Comparison of ENCODE assay signal across 19 cellular contexts in the genomic region with DNA sequence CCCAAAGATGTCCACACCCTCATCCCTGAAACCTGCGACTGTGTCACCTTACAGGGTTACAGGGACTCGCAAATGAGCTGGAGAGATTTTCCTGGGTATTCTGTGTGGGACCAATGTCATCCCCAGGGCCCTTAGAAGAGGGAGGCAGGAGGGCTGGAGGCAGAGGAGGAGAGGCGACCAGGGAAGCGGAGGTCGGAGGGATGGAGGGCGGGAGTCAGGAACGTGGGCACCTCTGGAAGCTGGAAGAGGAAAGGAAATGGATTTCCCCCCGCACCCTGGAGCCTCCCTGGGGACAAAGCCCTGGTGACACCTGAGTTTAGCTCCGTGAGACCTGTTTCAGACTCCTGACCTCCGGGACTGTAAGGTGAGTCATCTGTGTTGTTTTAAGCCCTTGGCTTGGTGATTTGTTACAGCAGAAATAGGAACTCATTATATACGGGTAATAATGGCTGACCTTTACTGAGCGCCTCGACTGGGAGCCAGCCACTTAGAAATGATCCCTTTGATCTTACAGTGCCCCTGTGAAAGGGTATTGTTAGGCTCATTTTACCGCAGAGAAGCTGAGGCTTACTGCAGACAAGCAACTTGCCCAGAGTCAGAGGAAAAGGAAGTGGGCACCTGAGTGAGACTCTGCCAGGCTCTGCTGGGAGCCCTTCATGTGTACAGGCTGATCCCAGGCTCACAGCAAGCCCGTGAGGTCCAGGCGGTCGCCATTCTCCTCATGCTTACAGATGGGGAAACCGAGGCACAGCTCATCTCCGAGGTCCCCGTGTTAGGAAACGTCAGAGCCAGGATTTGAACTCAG. TPM values are rescaled to one million over a fixed set of nuclear protein-coding genes. Genes with fewer than 3 reads are reported as not detected.
DNase-seq lines count a peak whose midpoint lies in the region; ATAC-seq, FAIRE-seq and TF ChIP-seq lines count a peak whose summit lies in the region.
"Had no signal": no experiment of that assay in that cellular context is flagged by ENCODE, and none has a peak within 500 bp of the region (broad histone marks: within the 10 kb centered on the region; RNA-seq: fewer than 3 reads in every experiment).

No MANE protein-coding gene starts in this region.

- DNase-seq in DMS153 treated with DMSO at 0.1 percent for 48 hours (lab: John Stamatoyannopoulos, UW; ENCODE audit: unreplicated experiment) (peak; percentile 51), bronchial epithelial cell (ENCODE audit: low read depth) (peak; percentile 50), mesenchymal stem cell (no peak), 8988T (no peak), T-cell (no peak)
- no peak for DNase-seq in activated naive CD4-positive, alpha-beta T cell treated with anti-CD3 and anti-CD28 coated beads, Interleukin-2, amount 10 ng/mL, durations not matched to agents 7 days and 5 days
- DNase-seq: DMS79, GOT3, HFFc6, KBM-7, NCI-H2029, NCI-H2227 treated with DMSO at 0.1 percent for 48 hours, NCI-H526 treated with DMSO at 0.1 percent for 48 hours, PC-9 had no signal

- no peak overlapping the region for H2BK12ac ChIP-seq in mesenchymal stem cell (ENCODE audit: low read length in 2 of 2)

- H3K4me2 ChIP-seq in Loucy (ENCODE audit: low read depth, low read length, poor library complexity, severe bottlenecking) (peak overlapping the region; percentile 69), mesenchymal stem cell (ENCODE audit: low read length, poor library complexity, severe bottlenecking) (no peak overlapping the region)
- H3K4me2 ChIP-seq: PC-9 had no signal

- no peaks in the 10 kb centered on the region for H4K20me1 ChIP-seq in Loucy (ENCODE audit: insufficient read depth, low read length, poor library complexity, severe bottlenecking)

- no peak overlapping the region for H3K27ac ChIP-seq in mesenchymal stem cell (ENCODE audit: low read length, poor library complexity, severe bottlenecking)
- H3K27ac ChIP-seq: PC-9 had no signal

- H3K4me3 Mint-ChIP-seq in T-cell, result no peak overlapping the region
- no peak overlapping the region for H3K4me3 Mint-ChIP-seq in activated naive CD4-positive, alpha-beta T cell treated with anti-CD3 and anti-CD28 coated beads, Interleukin-2, amount 10 ng/mL, durations not matched to agents 7 days and 5 days
- H3K4me3 Mint-ChIP-seq: HFFc6 had no signal

- H2BK120ac ChIP-seq in mesenchymal stem cell (ENCODE audit: low read depth, low read length), result no peak overlapping the region

- H2BK5ac ChIP-seq in mesenchymal stem cell (ENCODE audit: low read depth, low read length, poor library complexity, severe bottlenecking), result peak overlapping the region; percentile 25

- ATAC-seq in T-cell (replicated peaks in 1 of 4) (no peak), GM21390 (IDR thresholded peaks at IDR 0.05; ENCODE audit: unreplicated experiment) (no peak)

- H3K79me1 ChIP-seq in mesenchymal stem cell (replicated peaks; ENCODE audit: low read length, poor library complexity, severe bottlenecking), result no peaks in the 10 kb centered on the region

- no peak overlapping the region for H4K8ac ChIP-seq in mesenchymal stem cell (ENCODE audit: low read length)

- WGBS in mesenchymal stem cell, result 69% methylated on average over 21 of the region's 21 CpGs

- peaks cover 0 to 4% (median 2%) of the 10 kb centered on the region in 3 donors for H3K4me1 Mint-ChIP-seq in T-cell
- H3K4me1 Mint-ChIP-seq in activated naive CD4-positive, alpha-beta T cell treated with anti-CD3 and anti-CD28 coated beads, Interleukin-2, amount 10 ng/mL, durations not matched to agents 7 days and 5 days, result no peaks in the 10 kb centered on the region

- H3K4ac ChIP-seq in mesenchymal stem cell (ENCODE audit: low read depth in 1 of 2, low read length in 2 of 2), result no peak overlapping the region

- H3K9me3 ChIP-seq in Loucy (ENCODE audit: insufficient read depth, low read depth, low read length), result no peaks in the 10 kb centered on the region
- H3K9me3 ChIP-seq in mesenchymal stem cell (ENCODE audit: control insufficient read depth, low read length), result no peaks in the 10 kb centered on the region

- no peak for FAIRE-seq in bronchial epithelial cell (lab: Jason Lieb, UNC)

- no peak overlapping the region for H3K9ac ChIP-seq in Loucy (ENCODE audit: low read depth, low read length, poor library complexity, severe bottlenecking)
- no peak overlapping the region for H3K9ac ChIP-seq in mesenchymal stem cell (ENCODE audit: low read length)

- H3K36me3 Mint-ChIP-seq in T-cell, result no peaks in the 10 kb centered on the region
- H3K36me3 Mint-ChIP-seq in activated naive CD4-positive, alpha-beta T cell treated with anti-CD3 and anti-CD28 coated beads, Interleukin-2, amount 10 ng/mL, durations not matched to agents 7 days and 5 days, result no peaks in the 10 kb centered on the region

- H3K4me3 ChIP-seq in Loucy (ENCODE audit: low read length, poor library complexity, severe bottlenecking) (no peak overlapping the region), bronchial epithelial cell (ENCODE audit: low read depth, low read length) (no peak overlapping the region), mesenchymal stem cell (ENCODE audit: insufficient read depth in 1 of 2, low read depth in 1 of 2, low read length in 2 of 2) (no peak overlapping the region)
- H3K4me3 ChIP-seq: PC-9 had no signal

- H4K91ac ChIP-seq in mesenchymal stem cell (ENCODE audit: low read length), result no peak overlapping the region

- H3K27me3 ChIP-seq in Loucy (ENCODE audit: insufficient read depth, low read length, poor library complexity, severe bottlenecking) (no peaks in the 10 kb centered on the region), bronchial epithelial cell (ENCODE audit: control insufficient read depth, insufficient read depth, low read length) (no peaks in the 10 kb centered on the region), mesenchymal stem cell (ENCODE audit: control insufficient read depth in 1 of 2, insufficient read depth in 1 of 2, low read length in 2 of 2) (peaks cover 0 to 42% of the 10 kb centered on the region in 2 experiments)

- H2AFZ ChIP-seq in Loucy (ENCODE audit: low read length), result no peak overlapping the region
- no peak overlapping the region for H2AFZ ChIP-seq in mesenchymal stem cell (ENCODE audit: low read depth, low read length)
- H2AFZ ChIP-seq: PC-9 had no signal

- POLR2A ChIA-PET in T-cell (lab: Charles Lee), result no interaction called here

- no peaks in the 10 kb centered on the region for H3K9me2 ChIP-seq in Loucy (replicated peaks; ENCODE audit: low read depth, low read length)

- no peak overlapping the region for H3K23ac ChIP-seq in mesenchymal stem cell (ENCODE audit: low read length in 2 of 2)

- no peaks in the 10 kb centered on the region for H3F3A ChIP-seq in Loucy (ENCODE audit: low read depth)

- no peaks in the 10 kb centered on the region for H3K36me3 ChIP-seq in Loucy (ENCODE audit: insufficient read depth, low read length)
- no peaks in the 10 kb centered on the region for H3K36me3 ChIP-seq in bronchial epithelial cell (ENCODE audit: control insufficient read depth, insufficient read depth, low read length)
- H3K36me3 ChIP-seq in mesenchymal stem cell (ENCODE audit: control insufficient read depth in 1 of 2, insufficient read depth in 2 of 2, low read depth in 1 of 2, low read length in 2 of 2), result no peaks in the 10 kb centered on the region

- no peak overlapping the region for H3K14ac ChIP-seq in mesenchymal stem cell (ENCODE audit: low read length in 2 of 2)

- H3K27ac Mint-ChIP-seq in T-cell, result no peak overlapping the region
- no peak overlapping the region for H3K27ac Mint-ChIP-seq in activated naive CD4-positive, alpha-beta T cell treated with anti-CD3 and anti-CD28 coated beads, Interleukin-2, amount 10 ng/mL, durations not matched to agents 7 days and 5 days
- H3K27ac Mint-ChIP-seq: HFFc6 had no signal

- TF ChIP-seq CTCF in Loucy (conservative IDR thresholded peaks at IDR 0.05; ENCODE audit: low read length) (no peak), bronchial epithelial cell (IDR thresholded peaks at IDR 0.05; ENCODE audit: insufficient read depth, low read length, severe bottlenecking) (no peak)

- CTCF ChIA-PET in T-cell (lab: Charles Lee), result no interaction called here
- CTCF ChIA-PET in activated naive CD4-positive, alpha-beta T cell treated with anti-CD3 and anti-CD28 coated beads, Interleukin-2, amount 10 ng/mL, durations not matched to agents 7 days and 5 days (lab: Charles Lee), result interaction anchor here (1.2 kb wide), 1 partner anchor 12 kb away, joined by 3 read pairs; no protein-coding TSS in a partner anchor

- H3K9me3 Mint-ChIP-seq in T-cell, result peaks cover 0 to 9% (median 2%) of the 10 kb centered on the region in 3 donors
- peaks cover 8% of the 10 kb centered on the region for H3K9me3 Mint-ChIP-seq in activated naive CD4-positive, alpha-beta T cell treated with anti-CD3 and anti-CD28 coated beads, Interleukin-2, amount 10 ng/mL, durations not matched to agents 7 days and 5 days

- peaks cover 3 to 10% of the 10 kb centered on the region in 2 donors for H3K27me3 Mint-ChIP-seq in T-cell
- H3K27me3 Mint-ChIP-seq in activated naive CD4-positive, alpha-beta T cell treated with anti-CD3 and anti-CD28 coated beads, Interleukin-2, amount 10 ng/mL, durations not matched to agents 7 days and 5 days, result peaks cover 13% of the 10 kb centered on the region

- H3K4me1 ChIP-seq in Loucy (ENCODE audit: insufficient read depth, low read length, poor library complexity, severe bottlenecking) (peaks cover 15% of the 10 kb centered on the region), mesenchymal stem cell (ENCODE audit: control insufficient read depth, insufficient read depth, low read depth, low read length) (no peaks in the 10 kb centered on the region)

- H2BK15ac ChIP-seq in mesenchymal stem cell (ENCODE audit: low read depth, poor library complexity, severe bottlenecking), result no peak overlapping the region

- H3K79me2 ChIP-seq in Loucy (ENCODE audit: insufficient read depth, low read length), result no peaks in the 10 kb centered on the region

- no peak overlapping the region for H3K18ac ChIP-seq in mesenchymal stem cell (ENCODE audit: low read depth in 1 of 2, low read length in 2 of 2)

- no peak overlapping the region for H2AK5ac ChIP-seq in mesenchymal stem cell (ENCODE audit: low read length, severe bottlenecking)

RNA-seq across cellular contexts. Expression of a gene that starts 29.2 kb away (rescaled TPM):
- 0.26 and 0.77 TPM in 2 replicates for total RNA-seq in bronchial epithelial cell
- 0.15 TPM for polyA plus RNA-seq in mesenchymal stem cell (2013, experiment 1 of 2)
- 0.11 TPM for polyA plus RNA-seq in mesenchymal stem cell (2013, experiment 2 of 2)
- total RNA-seq in T-cell, result not detected
- total RNA-seq: HFFc6; PC-9; T-helper 1 cell treated with Interleukin-12 subunit alpha and Interleukin-12 subunit beta and Interleukin-4 antibody, amounts not matched to agents 30 ng/mL and 1 ng/mL, for 36 hours had no signal
- polyA plus RNA-seq: AG04450, BJ had no signal

Comparison
In these comparisons a context has a peak if more than half of its experiments do, and no peak if none do; other contexts are left out.
1. DNase-seq: peak in DMS153 treated with DMSO at 0.1 percent for 48 hours (single experiment) and bronchial epithelial cell (single experiment); none in mesenchymal stem cell (single experiment), 8988T (single experiment), T-cell (0 of 34) and activated naive CD4-positive, alpha-beta T cell treated with anti-CD3 and anti-CD28 coated beads, Interleukin-2, amount 10 ng/mL, durations not matched to agents 7 days and 5 days (single experiment).